In genomic region chr1:41515778-41516167, GRCh38 we compare ENCODE assay signal across 2 cellular contexts.
TF ChIP-seq lines count a peak whose summit lies in the region.

No MANE protein-coding gene starts in this region.

TF ChIP-seq in A549, 52 proteins besides CTCF, POLR2A, EP300 and RAD21:
- TF ChIP-seq KDM1A (IDR thresholded peaks at IDR 0.05; ENCODE audit: low read depth) (no peak), ZFP36 (IDR thresholded peaks at IDR 0.05; ENCODE audit: borderline replicate concordance, partially characterized antibody) (no peak), HOXA7 (CRISPR knock-in tag; IDR thresholded peaks at IDR 0.05) (no peak), CEBPB (IDR thresholded peaks at IDR 0.05) (no peak), SMC3 (IDR thresholded peaks at IDR 0.05) (no peak), JUN (IDR thresholded peaks at IDR 0.05) (no peak), EHF (CRISPR knock-in tag; IDR thresholded peaks at IDR 0.05) (no peak), USF2 (IDR thresholded peaks at IDR 0.05) (no peak), NPAS2 (CRISPR knock-in tag; IDR thresholded peaks at IDR 0.05; ENCODE audit: borderline replicate concordance) (no peak), HOXB13 (CRISPR knock-in tag; IDR thresholded peaks at IDR 0.05; ENCODE audit: low read depth) (no peak), BHLHE40 (IDR thresholded peaks at IDR 0.05; ENCODE audit: low read depth, low read length) (no peak), JUNB (IDR thresholded peaks at IDR 0.05) (no peak), RARB (CRISPR knock-in tag; IDR thresholded peaks at IDR 0.05) (no peak), GATA3 (IDR thresholded peaks at IDR 0.05; ENCODE audit: borderline replicate concordance) (no peak), SREBF2 (IDR thresholded peaks at IDR 0.05) (no peak)
- TF ChIP-seq, protein P1, sequence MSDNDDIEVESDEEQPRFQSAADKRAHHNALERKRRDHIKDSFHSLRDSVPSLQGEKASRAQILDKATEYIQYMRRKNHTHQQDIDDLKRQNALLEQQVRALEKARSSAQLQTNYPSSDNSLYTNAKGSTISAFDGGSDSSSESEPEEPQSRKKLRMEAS (IDR thresholded peaks at IDR 0.05): no peak

TF ChIP-seq in IMR-90, 13 proteins besides CTCF, POLR2A, EP300 and RAD21:
- TF ChIP-seq CHD1 (IDR thresholded peaks at IDR 0.05; ENCODE audit: low read depth, low read length): no peak
- no peak for TF ChIP-seq BHLHE40 (IDR thresholded peaks at IDR 0.05; ENCODE audit: low read depth, low read length)
- TF ChIP-seq MAFK (IDR thresholded peaks at IDR 0.05; ENCODE audit: low read depth, low read length): no peak
- no peak for TF ChIP-seq MXI1 (IDR thresholded peaks at IDR 0.05; ENCODE audit: borderline replicate concordance, low read depth, low read length)
- TF ChIP-seq NFE2L2 (IDR thresholded peaks at IDR 0.05; ENCODE audit: low read depth, low read length): no peak
- TF ChIP-seq USF2 (IDR thresholded peaks at IDR 0.05; ENCODE audit: low read depth, low read length): no peak
